18 cellular contexts compared by ENCODE assay signal in genomic region chr18:70374154-70374553, GRCh38.
"Had no signal": no experiment of that assay in that cellular context is flagged by ENCODE, and none has a peak within 500 bp of the region (broad histone marks: within the 10 kb centered on the region; RNA-seq: fewer than 3 reads in every experiment).

No MANE protein-coding gene starts in this region.

- ATAC-seq: body of pancreas, left cardiac atrium, lower lobe of right lung had no signal

- H3K27ac ChIP-seq: body of pancreas, colonic mucosa, esophagus squamous epithelium, lower lobe of right lung, tibial artery had no signal

- H3K9me3 ChIP-seq: body of pancreas, colonic mucosa, esophagus squamous epithelium, lower lobe of right lung, tibial artery had no signal

- FAIRE-seq: urothelium cell line had no signal

- H3K36me3 ChIP-seq: colonic mucosa, esophagus squamous epithelium, lower lobe of right lung, tibial artery had no signal

- H3K4me3 ChIP-seq: body of pancreas, colonic mucosa, esophagus squamous epithelium, lower lobe of right lung, tibial artery had no signal

- H3K4me1 ChIP-seq: colonic mucosa, lower lobe of right lung had no signal

- H3K27me3 ChIP-seq: body of pancreas, colonic mucosa, esophagus squamous epithelium, tibial artery had no signal

- DNase-seq: activated CD4-positive, alpha-beta T cell treated with anti-CD3 and anti-CD28 coated beads, Interleukin-2, amount 10 ng/mL, durations not matched to agents 7 days and 5 days; activated CD4-positive, CD25-positive, alpha-beta regulatory T cell; activated CD8-positive, alpha-beta memory T cell treated with anti-CD3 and anti-CD28 coated beads, Interleukin-2, amount 50 U/mL, for 48 hours; activated gamma-delta T cell treated with Interleukin-2 at 50 U/mL for 16 hours; amniotic stem cell; body of pancreas; central memory CD4-positive, alpha-beta T cell; colonic mucosa; esophagus squamous epithelium; foreskin melanocyte; left cardiac atrium; lower lobe of right lung; naive B cell; stimulated activated CD4-positive, alpha-beta T cell treated with anti-CD3 and anti-CD28 coated beads, Interleukin-15, amount 100 ng/mL, for 24 hours; stimulated activated CD4-positive, alpha-beta T cell treated with anti-CD3 and anti-CD28 coated beads, Interleukin-4, amount 100 ng/mL, for 1 hour; stimulated activated naive CD4-positive, alpha-beta T cell; tibial artery had no signal
